8 cellular contexts compared by ENCODE assay signal in genomic region chr4:103076777-103077347, GRCh38. TPM values are rescaled to one million over a fixed set of nuclear protein-coding genes. Genes with fewer than 3 reads are reported as not detected.
A peak's percentile ranks its signal among the peaks of the same experiment; 100 is the strongest.
DNase-seq lines count a peak whose midpoint lies in the region; ATAC-seq and TF ChIP-seq lines count a peak whose summit lies in the region.

No MANE protein-coding gene starts in this region.

- H3K4me3 ChIP-seq in HAP-1 (peak overlapping the region; percentile 50), OCI-LY1 (ENCODE audit: low read depth, low read length, poor library complexity, severe bottlenecking) (peak overlapping the region; percentile 67), choroid plexus epithelial cell (ENCODE audit: low read depth, low read length) (peak overlapping the region; percentile 81)

- no peaks in the 10 kb centered on the region; the same call in 1 of the 2 replicates for H3K36me3 ChIP-seq in HAP-1 (replicated peaks)
- H3K36me3 ChIP-seq in OCI-LY1 (ENCODE audit: insufficient read depth, low read length): peaks cover 18% of the 10 kb centered on the region

- H3K9me2 ChIP-seq in OCI-LY1 (ENCODE audit: low read depth, low read length): no peaks in the 10 kb centered on the region

- H3K27ac Mint-ChIP-seq in natural killer cell treated with Interleukin-12 subunit alpha and Interleukin-12 subunit beta and Interleukin-15 and Interleukin-18, amount 100 ng/mL, for 72 hours: peak overlapping the region; percentile 95 to 97

- H3K4me1 ChIP-seq in HAP-1: peaks cover 26% of the 10 kb centered on the region
- H3K4me1 ChIP-seq in OCI-LY1 (ENCODE audit: insufficient read depth, low read length, severe bottlenecking): peaks cover 47% of the 10 kb centered on the region

- no peak for TF ChIP-seq CTCF in OCI-LY1 (IDR thresholded peaks at IDR 0.05; ENCODE audit: low read length)
- TF ChIP-seq CTCF in choroid plexus epithelial cell (conservative IDR thresholded peaks at IDR 0.05; ENCODE audit: low read depth, low read length): no peak

- ATAC-seq in natural killer cell treated with Interleukin-12 subunit alpha and Interleukin-12 subunit beta and Interleukin-15 and Interleukin-18, amount 100 ng/mL, for 72 hours: no peak
- ATAC-seq in HG03097 (IDR thresholded peaks at IDR 0.05; ENCODE audit: low FRiP score, unreplicated experiment): no peak

- no peaks in the 10 kb centered on the region for H3K9me3 ChIP-seq in HAP-1
- no peaks in the 10 kb centered on the region for H3K9me3 ChIP-seq in OCI-LY1 (ENCODE audit: low read length)

- H3K27me3 ChIP-seq in HAP-1 (ENCODE audit: low read depth) (no peaks in the 10 kb centered on the region), OCI-LY1 (ENCODE audit: insufficient read depth, low read length) (no peaks in the 10 kb centered on the region)

- peak overlapping the region; percentile 74 for H3K9ac ChIP-seq in OCI-LY1 (ENCODE audit: low read length)

- H3K27me3 Mint-ChIP-seq in natural killer cell treated with Interleukin-12 subunit alpha and Interleukin-12 subunit beta and Interleukin-15 and Interleukin-18, amount 100 ng/mL, for 72 hours: no peaks in the 10 kb centered on the region

- H3K9me3 Mint-ChIP-seq in natural killer cell treated with Interleukin-12 subunit alpha and Interleukin-12 subunit beta and Interleukin-15 and Interleukin-18, amount 100 ng/mL, for 72 hours: no peaks in the 10 kb centered on the region

- in situ Hi-C loops in HAP-1 (cut with MboI; ENCODE audit: low sequenced_read_pairs): loop anchor here (25.0 kb wide), 1 partner anchor 440 kb away; no protein-coding TSS in a partner anchor

- H3K27ac ChIP-seq in OCI-LY1 (ENCODE audit: low read depth, low read length, poor library complexity, severe bottlenecking): peak overlapping the region; percentile 89

- DNase-seq in SIG-M5 treated with dmso at 0.1 percent for 504 hours (lab: John Stamatoyannopoulos, UW; ENCODE audit: unreplicated experiment) (peak; percentile 39), SIG-M5 (lab: John Stamatoyannopoulos, UW) (no peak), HAP-1 (ENCODE audit: low spot score in 2 of 2) (no peak), choroid plexus epithelial cell (ENCODE audit: low read depth) (no peak), GDM1 (lab: John Stamatoyannopoulos, UW) (no peak)
- no peak for DNase-seq in natural killer cell treated with Interleukin-12 subunit alpha and Interleukin-12 subunit beta and Interleukin-15 and Interleukin-18, amount 100 ng/mL, for 72 hours (ENCODE audit: low spot score)

- peaks cover 20 to 27% of the 10 kb centered on the region in 2 donors for H3K4me1 Mint-ChIP-seq in natural killer cell treated with Interleukin-12 subunit alpha and Interleukin-12 subunit beta and Interleukin-15 and Interleukin-18, amount 100 ng/mL, for 72 hours (ENCODE audit: low read depth in 2 of 2)

- peak overlapping the region; percentile 95 for H3K4me2 ChIP-seq in OCI-LY1 (ENCODE audit: low read length)

- H3K79me2 ChIP-seq in OCI-LY1 (ENCODE audit: insufficient read depth, low read length): peaks cover 36% of the 10 kb centered on the region

- peaks cover 9% of the 10 kb centered on the region for H3K36me3 Mint-ChIP-seq in natural killer cell treated with Interleukin-12 subunit alpha and Interleukin-12 subunit beta and Interleukin-15 and Interleukin-18, amount 100 ng/mL, for 72 hours

- H2AFZ ChIP-seq in OCI-LY1 (ENCODE audit: low read length): peak overlapping the region; percentile 80

- no peaks in the 10 kb centered on the region for H3F3A ChIP-seq in OCI-LY1 (ENCODE audit: insufficient read depth, low read length)

- no peaks in the 10 kb centered on the region for H4K20me1 ChIP-seq in OCI-LY1 (ENCODE audit: insufficient read depth, low read length)

- H3K4me3 Mint-ChIP-seq in natural killer cell treated with Interleukin-12 subunit alpha and Interleukin-12 subunit beta and Interleukin-15 and Interleukin-18, amount 100 ng/mL, for 72 hours: peak overlapping the region; percentile 94

RNA-seq across cellular contexts. Expression of gene SLC9B2, which starts 0.3 kb away (rescaled TPM):
- total RNA-seq in natural killer cell treated with Interleukin-12 subunit alpha and Interleukin-12 subunit beta and Interleukin-15 and Interleukin-18, amount 100 ng/mL, for 72 hours: 10 to 100 TPM; 19.6 to 46.6 TPM

RNA-seq across cellular contexts. Expression of gene BDH2, which starts 22.8 kb away (rescaled TPM):
- total RNA-seq in natural killer cell treated with Interleukin-12 subunit alpha and Interleukin-12 subunit beta and Interleukin-15 and Interleukin-18, amount 100 ng/mL, for 72 hours: 10 to 100 TPM in 1 of 2 donors, 1 to 10 TPM in 1; 9.1 to 13.5 TPM

RNA-seq across cellular contexts. Expression of gene SLC9B1, which starts 57.4 kb away (rescaled TPM):
- total RNA-seq in natural killer cell treated with Interleukin-12 subunit alpha and Interleukin-12 subunit beta and Interleukin-15 and Interleukin-18, amount 100 ng/mL, for 72 hours: under 1 TPM in 1 of 2 donors, not detected in 1; 0.43 TPM
